Comparison of ENCODE assay signal across 26 cellular contexts in the genomic region with DNA sequence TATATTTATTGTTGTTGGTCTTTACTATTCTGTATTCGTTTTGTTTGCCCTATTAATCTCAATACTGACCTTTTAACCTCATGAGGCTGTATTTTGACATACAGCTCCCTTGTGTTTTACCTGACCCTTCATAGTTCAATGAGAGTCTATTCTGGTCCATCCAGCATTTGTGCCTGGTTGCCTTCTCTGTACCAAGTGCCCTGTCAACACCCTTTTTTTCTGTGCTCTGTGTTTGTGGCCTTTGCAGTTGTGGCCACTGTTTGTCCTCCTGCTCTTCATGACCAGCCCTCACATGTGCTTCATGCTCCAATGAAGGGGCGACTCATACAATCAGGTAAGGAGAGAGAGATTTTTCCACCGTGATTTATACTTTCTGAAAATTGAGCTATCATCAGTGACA.
"Had no signal": no experiment of that assay in that cellular context is flagged by ENCODE, and none has a peak within 500 bp of the region (broad histone marks: within the 10 kb centered on the region; RNA-seq: fewer than 3 reads in every experiment).

No MANE protein-coding gene starts in this region.

- H3K36me3 ChIP-seq: esophagus muscularis mucosa, gastroesophageal sphincter, heart left ventricle, lower lobe of right lung had no signal

- H3K36me3 Mint-ChIP-seq: mesothelial cell of epicardium, naive B cell, natural killer cell had no signal

- H3K27me3 ChIP-seq: foreskin keratinocyte, gastroesophageal sphincter, heart left ventricle, hepatocyte had no signal

- DNase-seq: dermis blood vessel endothelial cell; dorsolateral prefrontal cortex; effector CD4-positive, alpha-beta T cell; effector memory CD4-positive, alpha-beta T cell; foreskin keratinocyte; heart left ventricle; hypothalamus; immature natural killer cell; islet precursor cell; kidney; kidney glomerular epithelial cell; left colon; left ventricle myocardium superior; lower lobe of right lung; mesenchymal stem cell; mucosa of descending colon; naive B cell; natural killer cell had no signal

- H3K4me3 Mint-ChIP-seq: immature natural killer cell, mesothelial cell of epicardium, naive B cell, natural killer cell had no signal

- H3K27ac Mint-ChIP-seq: immature natural killer cell, mesothelial cell of epicardium, naive B cell, natural killer cell had no signal

- H3K9me3 ChIP-seq: lower lobe of right lung had no signal

- H3K4me1 Mint-ChIP-seq: immature natural killer cell, mesothelial cell of epicardium, naive B cell, natural killer cell had no signal

- H3K4me3 ChIP-seq: coronary artery, dorsolateral prefrontal cortex, esophagus muscularis mucosa, gastroesophageal sphincter, heart left ventricle, hepatocyte, lower lobe of right lung, mucosa of descending colon had no signal

- H2AFZ ChIP-seq: hepatocyte had no signal

- H3K27me3 Mint-ChIP-seq: naive B cell had no signal

- H3K4me2 ChIP-seq: hepatocyte had no signal

- H3K27ac ChIP-seq: coronary artery, dorsolateral prefrontal cortex, esophagus muscularis mucosa, foreskin keratinocyte, gastroesophageal sphincter, heart left ventricle, hepatocyte, lower lobe of right lung had no signal

- ATAC-seq: foreskin keratinocyte, gastroesophageal sphincter, heart left ventricle, left colon, left lobe of liver, left ventricle myocardium superior, lower lobe of right lung, mucosa of descending colon, natural killer cell had no signal

- H3K4me1 ChIP-seq: esophagus muscularis mucosa, foreskin keratinocyte, gastroesophageal sphincter, heart left ventricle, lower lobe of right lung had no signal

- FAIRE-seq: endothelial cell of umbilical vein, frontal cortex, kidney had no signal

- H3K79me2 ChIP-seq: hepatocyte had no signal
